12 cellular contexts compared by ENCODE assay signal in genomic region chr1:221718391-221719277, GRCh38. TPM values are rescaled to one million over a fixed set of nuclear protein-coding genes. Genes with fewer than 3 reads are reported as not detected.
DNase-seq lines count a peak whose midpoint lies in the region; ATAC-seq and TF ChIP-seq lines count a peak whose summit lies in the region.
"Had no signal": no experiment of that assay in that cellular context is flagged by ENCODE, and none has a peak within 500 bp of the region (broad histone marks: within the 10 kb centered on the region; RNA-seq: fewer than 3 reads in every experiment).

No MANE protein-coding gene starts in this region.

- H3K9me3 ChIP-seq in Loucy (ENCODE audit: insufficient read depth, low read depth, low read length): peaks cover 4% of the 10 kb centered on the region

- H2AFZ ChIP-seq in Loucy (ENCODE audit: low read length): no peak overlapping the region

- peaks cover 97% of the 10 kb centered on the region for H3K4me1 ChIP-seq in Loucy (ENCODE audit: insufficient read depth, low read length, poor library complexity, severe bottlenecking)

- no peak for TF ChIP-seq CTCF in Loucy (conservative IDR thresholded peaks at IDR 0.05; ENCODE audit: low read length)
- TF ChIP-seq CTCF in choroid plexus epithelial cell (conservative IDR thresholded peaks at IDR 0.05; ENCODE audit: low read depth, low read length): no peak

- peaks cover 62% of the 10 kb centered on the region for H4K20me1 ChIP-seq in Loucy (ENCODE audit: insufficient read depth, low read length, poor library complexity, severe bottlenecking)

- peaks cover 9% of the 10 kb centered on the region; the same call in 1 of the 2 replicates for H3F3A ChIP-seq in Loucy (ENCODE audit: low read depth)

- H3K9me2 ChIP-seq in Loucy (replicated peaks; ENCODE audit: low read depth, low read length): no peaks in the 10 kb centered on the region

- H3K4me3 ChIP-seq in Loucy (ENCODE audit: low read length, poor library complexity, severe bottlenecking) (no peak overlapping the region), choroid plexus epithelial cell (ENCODE audit: low read depth, low read length) (no peak overlapping the region)

- peak overlapping the region; percentile 21 for H3K9ac ChIP-seq in Loucy (ENCODE audit: low read depth, low read length, poor library complexity, severe bottlenecking)

- DNase-seq in AG20443 (ENCODE audit: low spot score) (peak; percentile 74), choroid plexus epithelial cell (ENCODE audit: low read depth) (peak; percentile 83), myocyte (ENCODE audit: low read depth) (peak; percentile 60), NCI-H510A (lab: John Stamatoyannopoulos, UW) (no peak)
- DNase-seq: central memory CD4-positive, alpha-beta T cell; NCI-H524 treated with DMSO at 0.1 percent for 48 hours had no signal

- H3K4me2 ChIP-seq in Loucy (ENCODE audit: low read depth, low read length, poor library complexity, severe bottlenecking): peak overlapping the region; percentile 29

- ATAC-seq in HG03460 (IDR thresholded peaks at IDR 0.05; ENCODE audit: unreplicated experiment) (no peak), GM21529 (IDR thresholded peaks at IDR 0.05; ENCODE audit: unreplicated experiment) (no peak), GM21825 (IDR thresholded peaks at IDR 0.05; ENCODE audit: unreplicated experiment) (no peak)
- ATAC-seq: activated CD4-positive, CD25-positive, alpha-beta regulatory T cell treated with anti-CD3 and anti-CD28 coated beads, Interleukin-2, amount 50 U/mL, for 24 hours had no signal

- peaks cover 100% of the 10 kb centered on the region for H3K79me2 ChIP-seq in Loucy (ENCODE audit: insufficient read depth, low read length)

- H3K36me3 ChIP-seq in Loucy (ENCODE audit: insufficient read depth, low read length): peaks cover 72% of the 10 kb centered on the region

- H3K27me3 ChIP-seq in Loucy (ENCODE audit: insufficient read depth, low read length, poor library complexity, severe bottlenecking): no peaks in the 10 kb centered on the region

RNA-seq across cellular contexts. Expression of gene DUSP10, which starts 23.3 kb away (rescaled TPM):
- 21.9 and 28.1 TPM in 2 replicates for total RNA-seq in myocyte
- 10.0 TPM for polyA plus RNA-seq in myocyte (2012)
- total RNA-seq: G401 had no signal
